ENCODE assay signal across 15 cellular contexts in the genomic region with DNA sequence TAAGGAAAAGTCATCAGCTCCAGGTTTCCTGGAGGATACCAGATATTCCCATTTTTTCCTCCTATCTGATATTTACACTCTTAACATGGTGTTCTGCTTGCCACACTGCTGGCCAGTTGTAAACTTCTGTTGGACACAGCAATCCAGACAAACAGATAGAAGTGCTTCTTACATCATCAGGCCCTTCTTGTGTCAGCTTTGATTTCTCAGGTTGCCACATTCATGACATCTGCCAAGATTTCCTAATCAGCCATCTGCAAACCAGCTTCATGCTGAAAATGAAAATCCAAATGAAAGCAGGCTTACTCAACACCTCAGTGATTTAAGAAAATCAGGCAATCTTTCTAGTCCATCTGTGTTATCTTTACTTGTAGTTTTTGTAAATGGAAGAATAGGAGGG.
A peak's percentile ranks its signal among the peaks of the same experiment; 100 is the strongest.
DNase-seq lines count a peak whose midpoint lies in the region; ATAC-seq and TF ChIP-seq lines count a peak whose summit lies in the region.
"Had no signal": no experiment of that assay in that cellular context is flagged by ENCODE, and none has a peak within 500 bp of the region (broad histone marks: within the 10 kb centered on the region; RNA-seq: fewer than 3 reads in every experiment).

No MANE protein-coding gene starts in this region.

- peak; percentile 82 for DNase-seq in AG09309 (ENCODE audit: low read depth)
- DNase-seq in HL-60 (ENCODE audit: low read depth in 1 of 2, low spot score in 1 of 2) = peak; percentile 65 to 72
- DNase-seq in WERI-Rb-1 = peak; percentile 23
- peak; percentile 98 for DNase-seq in iris pigment epithelial cell (ENCODE audit: low read depth)
- no peak for DNase-seq in ecto neural progenitor cell (ENCODE audit: low spot score)
- DNase-seq in activated T-cell treated with anti-CD3 and anti-CD28 coated beads, Interleukin-2, amount 50 U/mL, for 1 hour = no peak
- DNase-seq: activated T-cell treated with anti-CD3 and anti-CD28 coated beads, Interleukin-2, amount 50 U/mL, for 24 hours; effector memory CD8-positive, alpha-beta T cell; hypothalamus; stimulated activated CD4-positive, alpha-beta T cell treated with anti-CD3 and anti-CD28 coated beads, Interleukin-2, amount 100 ng/mL, for 48 hours; stimulated activated naive CD4-positive, alpha-beta T cell had no signal

- TF ChIP-seq CTCF in AG09309 (IDR thresholded peaks at IDR 0.05; ENCODE audit: control insufficient read depth, insufficient read depth, low read depth, low read length, missing control alignments) (no peak), HL-60 (IDR thresholded peaks at IDR 0.05; ENCODE audit: insufficient read depth, low read length) (no peak), WERI-Rb-1 (IDR thresholded peaks at IDR 0.05; ENCODE audit: low read depth, low read length) (no peak)

- H3K27me3 ChIP-seq in HL-60 (ENCODE audit: insufficient read depth, poor library complexity, severe bottlenecking) (no peaks in the 10 kb centered on the region), WERI-Rb-1 (ENCODE audit: insufficient read depth, low read depth, severe bottlenecking) (no peaks in the 10 kb centered on the region)
- H3K27me3 ChIP-seq: BLaER1 treated with 17β-estradiol and CSF1 and Interleukin-3, amounts not matched to agents 10 nM and 100 nM had no signal

- H3K4me3 ChIP-seq in AG09309 (ENCODE audit: control insufficient read depth, low read depth, low read length) (no peak overlapping the region), HL-60 (replicated peaks; ENCODE audit: insufficient read depth, low read length) (no peak overlapping the region), WERI-Rb-1 (ENCODE audit: low read depth, low read length) (no peak overlapping the region)
- H3K4me3 ChIP-seq: BLaER1 treated with 17β-estradiol and CSF1 and Interleukin-3, amounts not matched to agents 10 nM and 100 nM had no signal

- H3K27ac ChIP-seq in HL-60 (replicated peaks) (no peak overlapping the region), WERI-Rb-1 (peak overlapping the region; percentile 64)
- H3K27ac ChIP-seq: BLaER1 treated with 17β-estradiol and CSF1 and Interleukin-3, amounts not matched to agents 10 nM and 100 nM; parathyroid adenoma had no signal

- no peaks in the 10 kb centered on the region for H3K36me3 ChIP-seq in WERI-Rb-1
- H3K36me3 ChIP-seq: BLaER1 treated with 17β-estradiol and CSF1 and Interleukin-3, amounts not matched to agents 10 nM and 100 nM had no signal

- H3K9me3 ChIP-seq in WERI-Rb-1 (ENCODE audit: severe bottlenecking) = no peaks in the 10 kb centered on the region
- H3K9me3 ChIP-seq: BLaER1 treated with 17β-estradiol and CSF1 and Interleukin-3, amounts not matched to agents 10 nM and 100 nM had no signal

- ATAC-seq in GM19467 (IDR thresholded peaks at IDR 0.05; ENCODE audit: unreplicated experiment) = no peak
- ATAC-seq in GM18519 (IDR thresholded peaks at IDR 0.05; ENCODE audit: low FRiP score, unreplicated experiment) = no peak
- ATAC-seq: effector memory CD8-positive, alpha-beta T cell had no signal

Comparison
In these comparisons a context has a peak if more than half of its experiments do, and no peak if none do; other contexts are left out.
1. DNase-seq: peak in AG09309 (single experiment), HL-60 (2 of 2), WERI-Rb-1 (single experiment) and iris pigment epithelial cell (single experiment); none in ecto neural progenitor cell (single experiment) and activated T-cell treated with anti-CD3 and anti-CD28 coated beads, Interleukin-2, amount 50 U/mL, for 1 hour (single experiment).